2 cellular contexts compared by ENCODE assay signal in the genomic region with DNA sequence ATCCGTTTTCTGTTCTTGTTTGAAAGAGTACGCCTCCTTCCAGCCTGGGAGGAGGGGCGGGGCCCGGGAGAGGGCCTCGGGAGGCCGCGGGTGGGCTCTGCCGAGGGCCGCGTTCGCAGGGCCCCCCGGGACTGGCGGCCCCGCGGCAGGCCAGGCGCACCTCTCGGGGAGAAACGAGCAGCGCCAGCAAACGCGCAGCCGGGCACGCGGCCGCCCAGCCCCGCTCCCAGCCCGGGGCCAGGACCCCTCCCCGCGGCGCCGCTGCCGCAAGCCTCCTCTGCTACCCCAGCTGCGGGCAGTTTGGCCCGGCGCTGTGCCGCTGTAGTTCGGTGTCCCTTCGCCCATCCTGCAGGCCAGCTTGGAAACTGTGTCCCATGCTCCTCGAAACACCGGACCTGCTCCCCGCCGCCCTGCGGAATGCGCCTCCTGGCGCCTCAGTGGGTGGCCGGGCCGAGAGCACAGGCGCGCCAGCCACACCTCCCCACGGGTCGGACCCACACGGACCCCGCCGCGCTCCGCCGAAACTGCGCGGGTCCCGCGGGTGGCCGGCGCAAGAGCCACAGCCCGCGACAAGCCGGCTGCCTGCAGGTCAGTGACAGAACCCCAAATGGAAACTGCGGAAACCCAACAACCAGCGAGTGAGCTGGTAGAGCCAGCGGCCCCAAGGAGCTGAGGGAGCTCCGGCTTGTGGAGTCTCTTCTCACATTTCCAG.
TF ChIP-seq lines count a peak whose summit lies in the region.

No MANE protein-coding gene starts in this region.

TF ChIP-seq in endothelial cell of umbilical vein, 7 proteins besides CTCF, POLR2A, EP300 and RAD21:
- peak; percentile 79 for TF ChIP-seq EZH2 (IDR thresholded peaks at IDR 0.05; ENCODE audit: borderline replicate concordance, low read depth, low read length, severe bottlenecking)
- TF ChIP-seq, protein P1, sequence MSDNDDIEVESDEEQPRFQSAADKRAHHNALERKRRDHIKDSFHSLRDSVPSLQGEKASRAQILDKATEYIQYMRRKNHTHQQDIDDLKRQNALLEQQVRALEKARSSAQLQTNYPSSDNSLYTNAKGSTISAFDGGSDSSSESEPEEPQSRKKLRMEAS (IDR thresholded peaks at IDR 0.05; ENCODE audit: insufficient read depth, insufficient read length) = no peak

TF ChIP-seq in neural cell, 6 proteins besides CTCF, POLR2A, EP300 and RAD21:
- TF ChIP-seq MXI1 (conservative IDR thresholded peaks at IDR 0.05; ENCODE audit: poor library complexity, severe bottlenecking) = no peak
- no peak for TF ChIP-seq TAF1 (IDR thresholded peaks at IDR 0.05; ENCODE audit: low read depth)
- no peak for TF ChIP-seq SMC3 (conservative IDR thresholded peaks at IDR 0.05; ENCODE audit: poor library complexity)
- TF ChIP-seq POLR2AphosphoS5 (IDR thresholded peaks at IDR 0.05) = no peak
- TF ChIP-seq, protein P2, sequence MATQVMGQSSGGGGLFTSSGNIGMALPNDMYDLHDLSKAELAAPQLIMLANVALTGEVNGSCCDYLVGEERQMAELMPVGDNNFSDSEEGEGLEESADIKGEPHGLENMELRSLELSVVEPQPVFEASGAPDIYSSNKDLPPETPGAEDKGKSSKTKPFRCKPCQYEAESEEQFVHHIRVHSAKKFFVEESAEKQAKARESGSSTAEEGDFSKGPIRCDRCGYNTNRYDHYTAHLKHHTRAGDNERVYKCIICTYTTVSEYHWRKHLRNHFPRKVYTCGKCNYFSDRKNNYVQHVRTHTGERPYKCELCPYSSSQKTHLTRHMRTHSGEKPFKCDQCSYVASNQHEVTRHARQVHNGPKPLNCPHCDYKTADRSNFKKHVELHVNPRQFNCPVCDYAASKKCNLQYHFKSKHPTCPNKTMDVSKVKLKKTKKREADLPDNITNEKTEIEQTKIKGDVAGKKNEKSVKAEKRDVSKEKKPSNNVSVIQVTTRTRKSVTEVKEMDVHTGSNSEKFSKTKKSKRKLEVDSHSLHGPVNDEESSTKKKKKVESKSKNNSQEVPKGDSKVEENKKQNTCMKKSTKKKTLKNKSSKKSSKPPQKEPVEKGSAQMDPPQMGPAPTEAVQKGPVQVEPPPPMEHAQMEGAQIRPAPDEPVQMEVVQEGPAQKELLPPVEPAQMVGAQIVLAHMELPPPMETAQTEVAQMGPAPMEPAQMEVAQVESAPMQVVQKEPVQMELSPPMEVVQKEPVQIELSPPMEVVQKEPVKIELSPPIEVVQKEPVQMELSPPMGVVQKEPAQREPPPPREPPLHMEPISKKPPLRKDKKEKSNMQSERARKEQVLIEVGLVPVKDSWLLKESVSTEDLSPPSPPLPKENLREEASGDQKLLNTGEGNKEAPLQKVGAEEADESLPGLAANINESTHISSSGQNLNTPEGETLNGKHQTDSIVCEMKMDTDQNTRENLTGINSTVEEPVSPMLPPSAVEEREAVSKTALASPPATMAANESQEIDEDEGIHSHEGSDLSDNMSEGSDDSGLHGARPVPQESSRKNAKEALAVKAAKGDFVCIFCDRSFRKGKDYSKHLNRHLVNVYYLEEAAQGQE (IDR thresholded peaks at IDR 0.05; ENCODE audit: borderline replicate concordance) = no peak
- no peak for TF ChIP-seq EZH2 (IDR thresholded peaks at IDR 0.05; ENCODE audit: borderline replicate concordance, insufficient read depth, low read length, poor library complexity, severe bottlenecking)
